ENCODE assay signal across 14 cellular contexts in the genomic region with DNA sequence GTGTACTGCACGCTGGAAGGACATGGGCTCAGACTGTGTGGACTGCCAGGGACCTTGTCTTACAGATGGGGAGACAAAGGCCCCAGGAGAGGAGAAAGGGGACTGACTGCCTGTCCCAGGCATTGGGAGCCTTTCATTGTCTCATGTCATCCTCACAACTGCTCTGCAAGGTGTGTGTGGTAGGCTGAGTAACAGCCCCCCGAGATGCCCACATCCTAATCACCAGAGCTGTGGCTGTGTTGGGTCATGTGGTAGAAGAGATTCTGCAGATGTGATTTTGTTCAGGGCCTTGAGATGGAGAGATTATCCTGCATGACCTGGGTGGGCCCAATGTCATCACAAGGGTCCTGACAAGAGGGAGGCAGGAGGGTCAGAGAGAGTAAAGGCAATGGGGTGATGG. TPM values are rescaled to one million over a fixed set of nuclear protein-coding genes. Genes with fewer than 3 reads are reported as not detected.
DNase-seq lines count a peak whose midpoint lies in the region; ATAC-seq and TF ChIP-seq lines count a peak whose summit lies in the region.
"Had no signal": no experiment of that assay in that cellular context is flagged by ENCODE, and none has a peak within 500 bp of the region (broad histone marks: within the 10 kb centered on the region; RNA-seq: fewer than 3 reads in every experiment).

No MANE protein-coding gene starts in this region.

- no peaks in the 10 kb centered on the region for H3K9me2 ChIP-seq in OCI-LY7 (ENCODE audit: insufficient read depth, low read length)

- TF ChIP-seq CTCF in gastroesophageal sphincter (IDR thresholded peaks at IDR 0.05) (no peak), progenitor cell of endocrine pancreas (IDR thresholded peaks at IDR 0.05; ENCODE audit: unreplicated experiment) (no peak), OCI-LY7 (conservative IDR thresholded peaks at IDR 0.05; ENCODE audit: low read length) (no peak)

- CTCF ChIA-PET in OCI-LY7 (lab: Charles Lee; ENCODE audit: unreplicated experiment) = no interaction called here

- TF ChIP-seq EP300 in gastroesophageal sphincter (IDR thresholded peaks at IDR 0.05) = no peak

- intact Hi-C loops in aorta (cut with DNase I) (no loop called here), OCI-LY7 (cut with micrococcal nuclease; ENCODE audit: unreplicated experiment) (no loop called here)

- POLR2A ChIA-PET in OCI-LY7 (lab: Charles Lee) = no interaction called here

- H3K27me3 ChIP-seq in gastroesophageal sphincter = no peaks in the 10 kb centered on the region
- no peaks in the 10 kb centered on the region for H3K27me3 ChIP-seq in aorta (ENCODE audit: control insufficient read depth in 1 of 2, insufficient read depth in 2 of 2, low read length in 1 of 2)
- H3K27me3 ChIP-seq: neutrophil had no signal

- no peak overlapping the region for H3K4me2 ChIP-seq in OCI-LY7 (ENCODE audit: low read length)

- no peaks in the 10 kb centered on the region for H3K79me2 ChIP-seq in OCI-LY7 (ENCODE audit: insufficient read depth, low read depth, low read length)

- no peak overlapping the region for H3K4me3 ChIP-seq in gastroesophageal sphincter
- H3K4me3 ChIP-seq in aorta (ENCODE audit: low read length in 2 of 2) = no peak overlapping the region
- no peak overlapping the region for H3K4me3 ChIP-seq in OCI-LY7 (ENCODE audit: low read depth, low read length, poor library complexity, severe bottlenecking)

- H3K27ac Mint-ChIP-seq in stimulated activated naive CD8-positive, alpha-beta T cell treated with anti-CD3 and anti-CD28 coated beads, Interleukin-15, amount 100 ng/mL, for 72 hours = peak overlapping the region; percentile 19 to 62
- peak overlapping the region; percentile 67 for H3K27ac Mint-ChIP-seq in progenitor cell of endocrine pancreas
- H3K27ac Mint-ChIP-seq: activated CD4-positive, alpha-beta T cell treated with anti-CD3 and anti-CD28 coated beads, Interleukin-2, amount 10 ng/mL, durations not matched to agents 7 days and 5 days; activated naive CD4-positive, alpha-beta T cell treated with anti-CD3 and anti-CD28 coated beads for 36 hours had no signal

- H2AFZ ChIP-seq in OCI-LY7 (ENCODE audit: low read length) = no peak overlapping the region

- no peak for TF ChIP-seq POLR2A in gastroesophageal sphincter (IDR thresholded peaks at IDR 0.05)

- DNase-seq in stimulated activated naive CD8-positive, alpha-beta T cell treated with anti-CD3 and anti-CD28 coated beads, Interleukin-15, amount 100 ng/mL, for 72 hours = no peak
- DNase-seq in stimulated activated naive CD8-positive, alpha-beta T cell treated with anti-CD3 and anti-CD28 coated beads, Interleukin-15, Interleukin-2, amounts not matched to agents 100 U/mL and 50 U/mL, for 24 hours = no peak
- DNase-seq in progenitor cell of endocrine pancreas (ENCODE audit: low spot score, unreplicated experiment) = no peak
- DNase-seq in Ammon's horn (ENCODE audit: low spot score) = no peak
- no peak for DNase-seq in aorta
- no peak for DNase-seq in NCI-H1930 (lab: John Stamatoyannopoulos, UW)
- DNase-seq in OCI-LY7 (ENCODE audit: low spot score) = no peak
- DNase-seq: activated CD4-positive, alpha-beta T cell treated with anti-CD3 and anti-CD28 coated beads, Interleukin-2, amount 10 ng/mL, durations not matched to agents 7 days and 5 days; activated naive CD4-positive, alpha-beta T cell treated with anti-CD3 and anti-CD28 coated beads for 36 hours; NCI-H2107; stimulated activated CD4-positive, alpha-beta T cell treated with anti-CD3 and anti-CD28 coated beads, Interleukin-2, amount 100 ng/mL, for 24 hours; SW 1271 had no signal

- no peaks in the 10 kb centered on the region for H4K20me1 ChIP-seq in OCI-LY7 (ENCODE audit: insufficient read depth, low read length)

- peaks cover 4 to 99% (median 74%) of the 10 kb centered on the region in 3 donors for H3K4me1 ChIP-seq in gastroesophageal sphincter
- H3K4me1 ChIP-seq in aorta (ENCODE audit: control insufficient read depth in 1 of 2, insufficient read depth in 2 of 2, low read length in 2 of 2) = no peaks in the 10 kb centered on the region
- H3K4me1 ChIP-seq in OCI-LY7 (ENCODE audit: insufficient read depth, low read length, poor library complexity, severe bottlenecking) = no peaks in the 10 kb centered on the region

- H3K36me3 Mint-ChIP-seq in progenitor cell of endocrine pancreas (ENCODE audit: insufficient read depth) = peaks cover 1% of the 10 kb centered on the region

- H3K9me3 Mint-ChIP-seq in stimulated activated naive CD8-positive, alpha-beta T cell treated with anti-CD3 and anti-CD28 coated beads, Interleukin-15, amount 100 ng/mL, for 72 hours = no peaks in the 10 kb centered on the region
- H3K9me3 Mint-ChIP-seq in progenitor cell of endocrine pancreas (ENCODE audit: low read depth) = peaks cover 3% of the 10 kb centered on the region
- H3K9me3 Mint-ChIP-seq: activated CD4-positive, alpha-beta T cell treated with anti-CD3 and anti-CD28 coated beads, Interleukin-2, amount 10 ng/mL, durations not matched to agents 7 days and 5 days; activated naive CD4-positive, alpha-beta T cell treated with anti-CD3 and anti-CD28 coated beads for 36 hours had no signal

- no peaks in the 10 kb centered on the region for H3K27me3 Mint-ChIP-seq in stimulated activated naive CD8-positive, alpha-beta T cell treated with anti-CD3 and anti-CD28 coated beads, Interleukin-15, amount 100 ng/mL, for 72 hours
- no peaks in the 10 kb centered on the region for H3K27me3 Mint-ChIP-seq in progenitor cell of endocrine pancreas
- H3K27me3 Mint-ChIP-seq: activated CD4-positive, alpha-beta T cell treated with anti-CD3 and anti-CD28 coated beads, Interleukin-2, amount 10 ng/mL, durations not matched to agents 7 days and 5 days had no signal

- H3K9me3 ChIP-seq in gastroesophageal sphincter (no peaks in the 10 kb centered on the region), aorta (ENCODE audit: control insufficient read depth, low read length) (no peaks in the 10 kb centered on the region), OCI-LY7 (ENCODE audit: low read length) (no peaks in the 10 kb centered on the region)
- H3K9me3 ChIP-seq: neutrophil had no signal

- no peak overlapping the region for H3K4me3 Mint-ChIP-seq in stimulated activated naive CD8-positive, alpha-beta T cell treated with anti-CD3 and anti-CD28 coated beads, Interleukin-15, amount 100 ng/mL, for 72 hours
- no peak overlapping the region for H3K4me3 Mint-ChIP-seq in progenitor cell of endocrine pancreas (ENCODE audit: low read depth)
- H3K4me3 Mint-ChIP-seq: activated CD4-positive, alpha-beta T cell treated with anti-CD3 and anti-CD28 coated beads, Interleukin-2, amount 10 ng/mL, durations not matched to agents 7 days and 5 days; activated naive CD4-positive, alpha-beta T cell treated with anti-CD3 and anti-CD28 coated beads for 36 hours had no signal

- peak overlapping the region; percentile 58 to 93 (median 83) for H3K27ac ChIP-seq in gastroesophageal sphincter
- H3K27ac ChIP-seq in aorta (ENCODE audit: low read depth in 1 of 2, low read length in 2 of 2) = no peak overlapping the region
- no peak overlapping the region for H3K27ac ChIP-seq in OCI-LY7 (ENCODE audit: low read depth, low read length, poor library complexity, severe bottlenecking)
- H3K27ac ChIP-seq: neutrophil had no signal

- 57% methylated on average over 1 of the region's 2 CpGs; no CpG with 5 or more reads in 1 of the 2 donors for WGBS in gastroesophageal sphincter (ENCODE audit: low coverage in 1 of 2), 2 donors
- WGBS in aorta, 2 donors = 92 to 100% methylated on average over 2 of the region's 2 CpGs

- H3K36me3 ChIP-seq in gastroesophageal sphincter (no peaks in the 10 kb centered on the region), aorta (ENCODE audit: control insufficient read depth in 1 of 2, insufficient read depth in 2 of 2, low read length in 1 of 2) (no peaks in the 10 kb centered on the region), OCI-LY7 (ENCODE audit: insufficient read depth, low read length) (no peaks in the 10 kb centered on the region)

- ATAC-seq in stimulated activated naive CD8-positive, alpha-beta T cell treated with anti-CD3 and anti-CD28 coated beads, Interleukin-15, amount 100 ng/mL, for 72 hours = no peak
- no peak for ATAC-seq in stimulated activated naive CD8-positive, alpha-beta T cell treated with anti-CD3 and anti-CD28 coated beads, Interleukin-15, Interleukin-2, amounts not matched to agents 100 U/mL and 50 U/mL, for 24 hours
- ATAC-seq in gastroesophageal sphincter = no peak
- ATAC-seq in aorta (ENCODE audit: low FRiP score) = no peak

- H3K4me1 Mint-ChIP-seq in stimulated activated naive CD8-positive, alpha-beta T cell treated with anti-CD3 and anti-CD28 coated beads, Interleukin-15, amount 100 ng/mL, for 72 hours = peaks cover 33% of the 10 kb centered on the region
- peaks cover 14% of the 10 kb centered on the region for H3K4me1 Mint-ChIP-seq in progenitor cell of endocrine pancreas (ENCODE audit: low read depth)

- no TSS peak for BruUV-seq in OCI-LY7 (replicated peaks; lab: Mats Ljungman, UMichigan)

RNA-seq across cellular contexts. Expression of a gene that starts 39.1 kb away (rescaled TPM):
- total RNA-seq in gastroesophageal sphincter (100 to 1,000 TPM in 1 of 4 donors, 10 to 100 TPM in 3; 72.3 to 120 (median 93.0) TPM), progenitor cell of endocrine pancreas (32.5 and 36.0 TPM in 2 replicates), aorta (10 to 100 TPM; 31.3 to 76.1 TPM), OCI-LY7 (2022) (not detected in 2 replicates)
- 10 to 100 TPM in 1 of 2 donors, 1 to 10 TPM in 1; 5.8 to 10.8 TPM for polyA plus RNA-seq in aorta
- not detected in 2 replicates for total RNA-seq in OCI-LY7 (2014; rRNA removed; shearing (Covaris generic))

Comparison
In these comparisons a context has a peak if more than half of its experiments do, and no peak if none do; other contexts are left out.
1. H3K27ac ChIP-seq: peak in gastroesophageal sphincter (4 of 4); none in aorta (0 of 2) and OCI-LY7 (single experiment).
2. RNA of a gene that starts 39.1 kb away (total RNA-seq): 72.3 to 120 TPM in gastroesophageal sphincter, 31.3 to 76.1 TPM in aorta and 32.5 to 36.0 TPM in progenitor cell of endocrine pancreas; not detected in OCI-LY7; every median in the first group is over 10 times any median in the second.